In the genomic region with DNA sequence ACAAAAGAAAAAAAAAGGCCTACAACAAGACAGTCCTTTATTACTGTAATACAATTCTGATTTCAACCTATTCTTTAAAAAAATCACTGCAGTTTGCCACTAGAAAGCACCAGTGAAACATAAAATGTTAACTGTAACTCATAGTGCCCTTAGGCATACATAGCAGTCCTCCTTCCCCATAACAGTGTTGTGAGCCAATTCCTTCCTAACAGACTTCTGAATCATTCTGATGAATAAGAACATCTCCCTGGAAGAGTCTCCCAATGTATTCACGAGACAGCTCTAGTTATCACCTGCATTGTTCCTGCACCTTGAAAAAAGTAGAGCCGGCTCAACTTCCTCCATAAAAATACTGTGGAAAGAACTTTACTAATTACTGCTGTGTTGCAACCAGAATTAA, we compare ENCODE assay signal across 24 cellular contexts.
"Had no signal": no experiment of that assay in that cellular context is flagged by ENCODE, and none has a peak within 500 bp of the region (broad histone marks: within the 10 kb centered on the region; RNA-seq: fewer than 3 reads in every experiment).

No MANE protein-coding gene starts in this region.

- H3K4me1 Mint-ChIP-seq: IgD-negative memory B cell had no signal

- H3K9me3 ChIP-seq: SK-N-SH had no signal

- H3K4me3 ChIP-seq: K562 had no signal

- H3K27ac Mint-ChIP-seq: IgD-negative memory B cell had no signal

- H3K27me3 Mint-ChIP-seq: IgD-negative memory B cell had no signal

- ATAC-seq: K562, Panc1 had no signal

- H3K36me3 Mint-ChIP-seq: IgD-negative memory B cell had no signal

- H3K9ac ChIP-seq: KMS-11, SK-N-SH had no signal

- H3K4me3 Mint-ChIP-seq: IgD-negative memory B cell had no signal

- H3K27ac ChIP-seq: KMS-11, RWPE1 had no signal

- DNase-seq: Kasumi-1, MM.1S, MV-4-11, NCI-H1048, NCI-H1105, NCI-H1417 treated with DMSO at 0.1 percent for 48 hours, NCI-H146, NCI-H1694 treated with DMSO at 0.1 percent for 48 hours, NCI-H1930, NCI-H2081, NCI-H2107, NCI-H2227 treated with DMSO at 0.1 percent for 48 hours, NCI-H446, NCI-H510A, NCI-H524 treated with DMSO at 0.1 percent for 48 hours, NCI-H69, NCI-H774, SHP77, SK-N-SH had no signal
